11 cellular contexts compared by ENCODE assay signal in genomic region chr9:103991698-103992097, GRCh38.
DNase-seq lines count a peak whose midpoint lies in the region; ATAC-seq and TF ChIP-seq lines count a peak whose summit lies in the region.
"Had no signal": no experiment of that assay in that cellular context is flagged by ENCODE, and none has a peak within 500 bp of the region (broad histone marks: within the 10 kb centered on the region; RNA-seq: fewer than 3 reads in every experiment).

No MANE protein-coding gene starts in this region.

- peak overlapping the region; percentile 18 for H3K27ac Mint-ChIP-seq in endodermal cell

- H3K27ac ChIP-seq in endodermal cell (ENCODE audit: low read depth, low read length) (no peak overlapping the region), spleen (no peak overlapping the region)
- H3K27ac ChIP-seq: ascending aorta had no signal

- no peaks in the 10 kb centered on the region for H3K27me3 Mint-ChIP-seq in endodermal cell (ENCODE audit: insufficient read depth)

- no peak for TF ChIP-seq POLR2A in spleen (IDR thresholded peaks at IDR 0.05)

- TF ChIP-seq CTCF in endodermal cell (conservative IDR thresholded peaks at IDR 0.05): no peak
- no peak for TF ChIP-seq CTCF in spleen (IDR thresholded peaks at IDR 0.05 in 8 of 11, conservative IDR thresholded peaks at IDR 0.05 in 3 of 11)

- H3K9me3 ChIP-seq in endodermal cell (ENCODE audit: control insufficient read depth, low read length): peaks cover 21% of the 10 kb centered on the region
- H3K9me3 ChIP-seq in spleen: no peaks in the 10 kb centered on the region
- H3K9me3 ChIP-seq: ascending aorta had no signal

- H3K4me3 Mint-ChIP-seq in endodermal cell: no peak overlapping the region

- H3K36me3 Mint-ChIP-seq in endodermal cell (ENCODE audit: low read depth): no peaks in the 10 kb centered on the region

- ATAC-seq in GM18867 (IDR thresholded peaks at IDR 0.05; ENCODE audit: unreplicated experiment): peak; percentile 65
- ATAC-seq in GM21528 (IDR thresholded peaks at IDR 0.05; ENCODE audit: low FRiP score, unreplicated experiment): peak; percentile 66
- peak; percentile 75 for ATAC-seq in HG03280 (IDR thresholded peaks at IDR 0.05; ENCODE audit: unreplicated experiment)

- intact Hi-C loops in spleen (cut with DNase I; ENCODE audit: low total_unique reads): no loop called here

- DNase-seq in endodermal cell (no peak), spleen (no peak), H4 (ENCODE audit: low spot score) (no peak), T-helper 9 cell (no peak)
- DNase-seq: activated CD4-positive, CD25-positive, alpha-beta regulatory T cell; foreskin fibroblast; stimulated activated CD4-positive, alpha-beta T cell treated with anti-CD3 and anti-CD28 coated beads, Interleukin-4, amount 100 ng/mL, for 24 hours had no signal

- no peaks in the 10 kb centered on the region for H3K9me3 Mint-ChIP-seq in endodermal cell

- no peaks in the 10 kb centered on the region for H3K36me3 ChIP-seq in endodermal cell (ENCODE audit: control insufficient read depth, insufficient read depth, low read length)
- no peaks in the 10 kb centered on the region for H3K36me3 ChIP-seq in spleen
- H3K36me3 ChIP-seq: ascending aorta had no signal

- WGBS in endodermal cell (ENCODE audit: insufficient coverage in 1 of 2, insufficient read length in 1 of 2), 2 experiments: 45 to 80% methylated on average over 1 of the region's 1 CpG
- 66 to 75% (median 73%) methylated on average over 1 of the region's 1 CpG for WGBS in spleen, 5 donors

- no peaks in the 10 kb centered on the region for H3K27me3 ChIP-seq in endodermal cell (ENCODE audit: control insufficient read depth, insufficient read depth, low read length, poor library complexity, severe bottlenecking)
- H3K27me3 ChIP-seq in spleen (replicated peaks in 1 of 7): no peaks in the 10 kb centered on the region
- H3K27me3 ChIP-seq: ascending aorta had no signal

- H3K4me1 ChIP-seq in endodermal cell (ENCODE audit: control insufficient read depth, insufficient read depth, low read length) (no peaks in the 10 kb centered on the region), spleen (no peaks in the 10 kb centered on the region)
- H3K4me1 ChIP-seq: ascending aorta had no signal

- H3K4me3 ChIP-seq in endodermal cell (ENCODE audit: low read length): no peak overlapping the region
- H3K4me3 ChIP-seq in spleen: no peak overlapping the region
- H3K4me3 ChIP-seq: ascending aorta had no signal

- H3K9ac ChIP-seq in endodermal cell (ENCODE audit: extremely low read depth, low read length, poor library complexity, severe bottlenecking): no peak overlapping the region

- H3K4me1 Mint-ChIP-seq in endodermal cell: peaks cover 14% of the 10 kb centered on the region
